ENCODE assay signal across 13 cellular contexts in the genomic region with DNA sequence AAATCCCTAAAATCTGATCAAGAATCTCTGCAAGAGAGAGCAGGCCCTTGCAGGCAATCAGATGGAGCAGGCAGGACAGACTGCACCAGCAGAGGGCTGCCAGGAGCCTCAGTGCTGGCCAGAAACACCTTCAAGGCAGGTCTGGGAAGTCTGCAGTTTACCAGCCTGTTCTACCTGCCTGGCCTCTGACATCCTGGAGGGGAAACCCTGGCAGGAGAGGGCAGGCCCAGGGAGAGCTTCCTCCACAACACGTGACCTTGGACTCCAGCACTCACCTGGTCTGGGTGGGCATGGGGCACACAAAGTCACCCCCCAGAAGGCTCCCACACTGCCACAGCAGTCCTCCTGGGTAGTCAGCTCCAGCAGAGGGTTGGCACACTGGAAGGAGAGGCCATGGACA. TPM values are rescaled to one million over a fixed set of nuclear protein-coding genes. Genes with fewer than 3 reads are reported as not detected.
DNase-seq lines count a peak whose midpoint lies in the region; ATAC-seq and TF ChIP-seq lines count a peak whose summit lies in the region.
"Had no signal": no experiment of that assay in that cellular context is flagged by ENCODE, and none has a peak within 500 bp of the region (broad histone marks: within the 10 kb centered on the region; RNA-seq: fewer than 3 reads in every experiment).

No MANE protein-coding gene starts in this region.

- H3K9me3 ChIP-seq in Caco-2 (no peaks in the 10 kb centered on the region), parathyroid adenoma (ENCODE audit: control insufficient read depth, low read length) (no peaks in the 10 kb centered on the region)

- peaks cover 7% of the 10 kb centered on the region for H3K27me3 Mint-ChIP-seq in Caco-2 (ENCODE audit: insufficient read depth, unreplicated experiment)
- H3K27me3 Mint-ChIP-seq in activated T-cell treated with anti-CD3 and anti-CD28 coated beads, Interleukin-2, amount 50 U/mL, for 72 hours (ENCODE audit: low read depth): no peaks in the 10 kb centered on the region

- no peaks in the 10 kb centered on the region for H3K79me2 ChIP-seq in parathyroid adenoma

- intact Hi-C loops in Caco-2 (cut with micrococcal nuclease; ENCODE audit: unreplicated experiment): no loop called here

- H3K4me3 ChIP-seq in Caco-2 (ENCODE audit: low read depth, low read length) (no peak overlapping the region), coronary artery (no peak overlapping the region), parathyroid adenoma (ENCODE audit: low read depth, low read length) (no peak overlapping the region)

- TF ChIP-seq CTCF in Caco-2 (IDR thresholded peaks at IDR 0.05; ENCODE audit: insufficient read depth in 1 of 2, low read depth in 1 of 2, low read length in 1 of 2, severe bottlenecking in 1 of 2, unreplicated experiment in 1 of 2): peak; percentile 19 to 43
- TF ChIP-seq CTCF in LNCAP (IDR thresholded peaks at IDR 0.05): peak; percentile 24; the same call in 1 of the 2 replicates
- TF ChIP-seq CTCF in coronary artery (IDR thresholded peaks at IDR 0.05): no peak
- peak; percentile 50 for TF ChIP-seq CTCF in parathyroid adenoma (IDR thresholded peaks at IDR 0.05)

- no peaks in the 10 kb centered on the region for H3K36me3 ChIP-seq in Caco-2 (ENCODE audit: control insufficient read depth, insufficient read depth, low read length)
- H3K36me3 ChIP-seq in parathyroid adenoma (ENCODE audit: control insufficient read depth, insufficient read depth, low read length): no peaks in the 10 kb centered on the region

- H3K4me1 ChIP-seq in Caco-2 (no peaks in the 10 kb centered on the region), parathyroid adenoma (no peaks in the 10 kb centered on the region)

- no peak overlapping the region for H3K4me2 ChIP-seq in parathyroid adenoma (ENCODE audit: low read length)
- H3K4me2 ChIP-seq: KMS-11 had no signal

- H3K4me3 Mint-ChIP-seq in Caco-2 (ENCODE audit: unreplicated experiment): no peak overlapping the region
- H3K4me3 Mint-ChIP-seq in activated T-cell treated with anti-CD3 and anti-CD28 coated beads, Interleukin-2, amount 50 U/mL, for 72 hours: no peak overlapping the region
- H3K4me3 Mint-ChIP-seq: T-helper 1 cell treated with Interleukin-12 subunit alpha and Interleukin-12 subunit beta and Interleukin-4 antibody, amounts not matched to agents 30 μg/mL and 1 μg/mL, for 36 hours had no signal

- H3K27me3 ChIP-seq in Caco-2 (replicated peaks; ENCODE audit: control insufficient read depth, insufficient read depth, low read length): no peaks in the 10 kb centered on the region
- H3K27me3 ChIP-seq in parathyroid adenoma (ENCODE audit: control insufficient read depth, insufficient read depth, low read length): no peaks in the 10 kb centered on the region

- H3K9me3 Mint-ChIP-seq in Caco-2 (ENCODE audit: unreplicated experiment): no peaks in the 10 kb centered on the region
- no peaks in the 10 kb centered on the region for H3K9me3 Mint-ChIP-seq in activated T-cell treated with anti-CD3 and anti-CD28 coated beads, Interleukin-2, amount 50 U/mL, for 72 hours
- H3K9me3 Mint-ChIP-seq: T-helper 1 cell treated with Interleukin-12 subunit alpha and Interleukin-12 subunit beta and Interleukin-4 antibody, amounts not matched to agents 30 μg/mL and 1 μg/mL, for 36 hours had no signal

- H3K27ac ChIP-seq in coronary artery (peak overlapping the region; percentile 37 to 92), parathyroid adenoma (no peak overlapping the region)
- H3K27ac ChIP-seq: KMS-11 had no signal

- H3K27ac Mint-ChIP-seq in Caco-2 (ENCODE audit: unreplicated experiment): no peak overlapping the region
- H3K27ac Mint-ChIP-seq in activated T-cell treated with anti-CD3 and anti-CD28 coated beads, Interleukin-2, amount 50 U/mL, for 72 hours: no peak overlapping the region
- H3K27ac Mint-ChIP-seq: T-helper 1 cell treated with Interleukin-12 subunit alpha and Interleukin-12 subunit beta and Interleukin-4 antibody, amounts not matched to agents 30 μg/mL and 1 μg/mL, for 36 hours had no signal

- BruUV-seq in Caco-2 (replicated peaks; lab: Mats Ljungman, UMichigan): no TSS peak

- CTCF ChIA-PET in Caco-2 (lab: Charles Lee): no interaction called here

- POLR2A ChIA-PET in Caco-2 (lab: Charles Lee): no interaction called here

- DNase-seq in Caco-2 (peak in 1 of 2 experiments; percentile 19), coronary artery (ENCODE audit: low spot score) (no peak), NCI-H1105 treated with DMSO at 0.1 percent for 48 hours (lab: John Stamatoyannopoulos, UW) (no peak), activated T-cell treated with anti-CD3 and anti-CD28 coated beads for 4 hours (no peak), Kasumi-1 (lab: John Stamatoyannopoulos, UW) (no peak)
- no peak for DNase-seq in activated T-cell treated with anti-CD3 and anti-CD28 coated beads, Interleukin-2, amount 50 U/mL, for 72 hours
- DNase-seq: activated T-cell treated with anti-CD3 and anti-CD28 coated beads, Interleukin-2, amount 50 U/mL, for 1 hour; NCI-H524 treated with DMSO at 0.1 percent for 48 hours; occipital lobe had no signal

- H3K4me1 Mint-ChIP-seq in Caco-2 (ENCODE audit: low read depth, unreplicated experiment): no peaks in the 10 kb centered on the region
- no peaks in the 10 kb centered on the region for H3K4me1 Mint-ChIP-seq in activated T-cell treated with anti-CD3 and anti-CD28 coated beads, Interleukin-2, amount 50 U/mL, for 72 hours (ENCODE audit: low read depth)

- no peak overlapping the region for H2AFZ ChIP-seq in parathyroid adenoma

- H3K9ac ChIP-seq in parathyroid adenoma: no peak overlapping the region
- H3K9ac ChIP-seq: KMS-11 had no signal

- no peak for ATAC-seq in activated T-cell treated with anti-CD3 and anti-CD28 coated beads, Interleukin-2, amount 50 U/mL, for 72 hours (replicated peaks in 1 of 2)

- H3K36me3 Mint-ChIP-seq in Caco-2 (ENCODE audit: insufficient read depth, unreplicated experiment): no peaks in the 10 kb centered on the region
- H3K36me3 Mint-ChIP-seq in activated T-cell treated with anti-CD3 and anti-CD28 coated beads, Interleukin-2, amount 50 U/mL, for 72 hours (ENCODE audit: insufficient read depth in 2 of 2): no peaks in the 10 kb centered on the region

RNA-seq across cellular contexts. Expression of a gene that starts 56.0 kb away (rescaled TPM):
- 28.5 and 33.0 TPM in 2 replicates for total RNA-seq in Caco-2 (2022)
- total RNA-seq in activated T-cell treated with anti-CD3 and anti-CD28 coated beads, Interleukin-2, amount 50 U/mL, for 72 hours: 10 to 100 TPM; 29.9 to 34.2 TPM

RNA-seq across cellular contexts. Expression of a gene that starts 56.5 kb away (rescaled TPM):
- total RNA-seq in Caco-2 (2022): 242 and 291 TPM in 2 replicates
- total RNA-seq in activated T-cell treated with anti-CD3 and anti-CD28 coated beads, Interleukin-2, amount 50 U/mL, for 72 hours: 10 to 100 TPM; 27.1 to 35.4 TPM
